ENCODE assay signal across 8 cellular contexts in genomic region chr21:31604591-31605190, GRCh38. TPM values are rescaled to one million over a fixed set of nuclear protein-coding genes. Genes with fewer than 3 reads are reported as not detected.
A peak's percentile ranks its signal among the peaks of the same experiment; 100 is the strongest.
DNase-seq lines count a peak whose midpoint lies in the region; ATAC-seq, FAIRE-seq and TF ChIP-seq lines count a peak whose summit lies in the region.

No MANE protein-coding gene starts in this region.

- DNase-seq in A549 (ENCODE audit: low read depth in 1 of 2, low spot score in 1 of 2): peak; percentile 42 to 55
- peak; percentile 68 for DNase-seq in KBM-7
- DNase-seq in PC-3: peak; percentile 87
- DNase-seq in activated T-cell treated with anti-CD3 and anti-CD28 coated beads for 48 hours (ENCODE audit: low read depth): peak; percentile 52
- peak; percentile 47 for DNase-seq in fibroblast of gingiva (ENCODE audit: low read depth)
- DNase-seq in nephron progenitor cell: peak; percentile 81
- DNase-seq in stimulated activated naive CD4-positive, alpha-beta T cell treated with Interleukin-2 at 50 U/mL for 16 hours (lab: John Stamatoyannopoulos, UW): peak; percentile 60

- no peaks in the 10 kb centered on the region for H3K9me3 ChIP-seq in A549
- H3K9me3 ChIP-seq in PC-3 (ENCODE audit: low read length): no peaks in the 10 kb centered on the region

- H3K27me3 ChIP-seq in PC-3 (ENCODE audit: low read length): no peaks in the 10 kb centered on the region

- peak overlapping the region; percentile 42 for H2AFZ ChIP-seq in PC-3 (ENCODE audit: low read length)

- no peak overlapping the region for H3K4me3 ChIP-seq in A549
- H3K4me3 ChIP-seq in PC-3 (ENCODE audit: low read length): no peak overlapping the region

- H3K79me2 ChIP-seq in PC-3 (ENCODE audit: low read length): no peaks in the 10 kb centered on the region

- 23% methylated on average over 11 of the region's 11 CpGs for WGBS in A549 (ENCODE audit: missing lambda C conversion rate)

- POLR2A ChIA-PET in A549 (lab: Yijun Ruan, JAX) (no interaction called here), PC-3 (lab: Charles Lee; ENCODE audit: unreplicated experiment) (no interaction called here)

- H3K36me3 Mint-ChIP-seq in nephron progenitor cell (ENCODE audit: low read depth): no peaks in the 10 kb centered on the region

- H3K9me2 ChIP-seq in PC-3 (replicated peaks; ENCODE audit: low read length): no peaks in the 10 kb centered on the region

- H3K4me2 ChIP-seq in A549: no peak overlapping the region
- H3K4me2 ChIP-seq in PC-3 (ENCODE audit: low read length): peak overlapping the region; percentile 24

- TF ChIP-seq EP300 in A549 (IDR thresholded peaks at IDR 0.05): no peak

- FAIRE-seq in A549 (lab: Jason Lieb, UNC): no peak

- CTCF ChIA-PET in A549 (lab: Yijun Ruan, JAX): interaction anchor here (0.6 to 4.8 kb wide), 18 partner anchors 8 to 507 kb away, joined by 3 to 29 read pairs (median 5); no protein-coding TSS in a partner anchor
- CTCF ChIA-PET in PC-3 (lab: Charles Lee): interaction anchor here (1.0 kb wide), 1 partner anchor 390 kb away, joined by 3 read pairs; no protein-coding TSS in a partner anchor

- peaks cover 16% of the 10 kb centered on the region for H3K4me1 Mint-ChIP-seq in nephron progenitor cell

- intact Hi-C loops in PC-3 (cut with micrococcal nuclease): loop anchor here (1.0 kb wide), 4 partner anchors 249 to 506 kb away; no protein-coding TSS in a partner anchor

- no TSS peak for BruUV-seq in PC-3 (replicated peaks; lab: Mats Ljungman, UMichigan)

- H3K27ac Mint-ChIP-seq in nephron progenitor cell: no peak overlapping the region

- no peak overlapping the region for H3K4me3 Mint-ChIP-seq in nephron progenitor cell

- H3K4me1 ChIP-seq in A549 (no peaks in the 10 kb centered on the region), PC-3 (ENCODE audit: insufficient read depth, low read length) (peaks cover 11% of the 10 kb centered on the region)

- H3K27ac ChIP-seq in A549: no peak overlapping the region
- no peak overlapping the region for H3K27ac ChIP-seq in PC-3 (ENCODE audit: low read length)

- peaks cover 14% of the 10 kb centered on the region for H3K9me3 Mint-ChIP-seq in nephron progenitor cell

- TF ChIP-seq RAD21 in A549 (conservative IDR thresholded peaks at IDR 0.05 in 1 of 2, IDR thresholded peaks at IDR 0.05 in 1 of 2): peak; percentile 73 to 74

- TF ChIP-seq POLR2A in A549 (IDR thresholded peaks at IDR 0.05; ENCODE audit: low read length): no peak

- no peaks in the 10 kb centered on the region for H4K20me1 ChIP-seq in PC-3 (ENCODE audit: low read length)

- ATAC-seq in A549 (peak; percentile 68 to 85; a peak in 5 of 6 replicates), GM18517 (IDR thresholded peaks at IDR 0.05; ENCODE audit: unreplicated experiment) (peak; percentile 65), PC-3 (peak; percentile 91)

- in situ Hi-C loops in KBM-7 (cut with MboI; ENCODE audit: low pct_unique_long_range_greater_than_20kb, low sequenced_read_pairs): no loop called here

- no peaks in the 10 kb centered on the region for H3F3A ChIP-seq in PC-3 (ENCODE audit: low read length, unreplicated experiment)

- H3K36me3 ChIP-seq in PC-3 (ENCODE audit: low read depth, low read length): no peaks in the 10 kb centered on the region

- H3K9ac ChIP-seq in PC-3 (ENCODE audit: low read length): no peak overlapping the region

- TF ChIP-seq CTCF in A549 (IDR thresholded peaks at IDR 0.05) (peak; percentile 69), PC-3 (conservative IDR thresholded peaks at IDR 0.05; ENCODE audit: low read depth, low read length) (peak; percentile 94), nephron progenitor cell (IDR thresholded peaks at IDR 0.05) (peak; percentile 88)

- peaks cover 9% of the 10 kb centered on the region for H3K27me3 Mint-ChIP-seq in nephron progenitor cell (ENCODE audit: low read depth, poor library complexity)

TF ChIP-seq in A549, 52 proteins besides CTCF, POLR2A, EP300 and RAD21:
- no peak for TF ChIP-seq RCOR1 (IDR thresholded peaks at IDR 0.05; ENCODE audit: low read depth, low read length)
- TF ChIP-seq SMC3 (IDR thresholded peaks at IDR 0.05): peak; percentile 51; the same call in 2 of the 3 replicates

RNA-seq across cellular contexts. Expression of gene SOD1, which starts 54.8 kb away (rescaled TPM):
- polyA plus RNA-seq in A549 (2011; rRNA removed): 355 and 488 TPM in 2 replicates
- 427 and 610 TPM in 2 replicates for polyA plus RNA-seq in A549 (2012; cell fraction: cytosol; rRNA removed)
- 188 and 226 TPM in 2 replicates for polyA plus RNA-seq in A549 (2012; cell fraction: nucleus; rRNA removed)
- 551 to 579 TPM (median 577 TPM) in 3 replicates for polyA plus RNA-seq in A549 (2017; fragmentation: RNase III; extraction: RNeasy Plus Mini Kit Qiagen cat#74134 plus additional on column Dnase treatment)
- 104 and 106 TPM in 2 replicates for polyA minus RNA-seq in A549 (2011; rRNA and poly(A)+ RNA removed)
- 398 and 409 TPM in 2 replicates for total RNA-seq in PC-3 (2014; rRNA removed)
